In genomic region chr2:68417931-68418330, GRCh38 we compare ENCODE assay signal across 15 cellular contexts. TPM values are rescaled to one million over a fixed set of nuclear protein-coding genes. Genes with fewer than 3 reads are reported as not detected.
A peak's percentile ranks its signal among the peaks of the same experiment; 100 is the strongest.
DNase-seq lines count a peak whose midpoint lies in the region; ATAC-seq, FAIRE-seq and TF ChIP-seq lines count a peak whose summit lies in the region.
"Had no signal": no experiment of that assay in that cellular context is flagged by ENCODE, and none has a peak within 500 bp of the region (broad histone marks: within the 10 kb centered on the region; RNA-seq: fewer than 3 reads in every experiment).

No MANE protein-coding gene starts in this region.

- no peaks in the 10 kb centered on the region for H4K20me1 ChIP-seq in Karpas-422 (ENCODE audit: insufficient read depth, low read depth, low read length)

- peak overlapping the region; percentile 51 for H3K4me2 ChIP-seq in Karpas-422 (ENCODE audit: low read depth, low read length, poor library complexity, severe bottlenecking)

- FAIRE-seq in pancreas (lab: Jason Lieb, UNC), result no peak

- H3K27me3 ChIP-seq in Karpas-422 (ENCODE audit: low read length) (no peaks in the 10 kb centered on the region), subcutaneous abdominal adipose tissue (ENCODE audit: control insufficient read depth in 5 of 5, insufficient read depth in 4 of 5, low read length in 5 of 5) (no peaks in the 10 kb centered on the region), pancreas (no peaks in the 10 kb centered on the region)

- peaks cover 7% of the 10 kb centered on the region for H3K36me3 Mint-ChIP-seq in activated CD8-positive, alpha-beta memory T cell treated with anti-CD3 and anti-CD28 coated beads, Interleukin-2, amount 10 ng/mL, durations not matched to agents 7 days and 5 days
- H3K36me3 Mint-ChIP-seq in activated naive CD8-positive, alpha-beta T cell treated with anti-CD3 and anti-CD28 coated beads, Interleukin-2, amount 10 ng/mL, durations not matched to agents 7 days and 5 days, result peaks cover 2% of the 10 kb centered on the region

- H3K36me3 ChIP-seq in Karpas-422 (ENCODE audit: insufficient read depth, low read length), result no peaks in the 10 kb centered on the region
- no peaks in the 10 kb centered on the region for H3K36me3 ChIP-seq in subcutaneous abdominal adipose tissue (ENCODE audit: control insufficient read depth in 5 of 5, insufficient read depth in 5 of 5, low read length in 5 of 5)
- H3K36me3 ChIP-seq in pancreas, result no peaks in the 10 kb centered on the region

- 46 to 98% methylated on average over 1 of the region's 1 CpG for WGBS in pancreas, 2 donors

- peaks cover 79% of the 10 kb centered on the region for H3K4me1 ChIP-seq in Karpas-422 (ENCODE audit: low read length)
- peaks cover 2 to 50% (median 46%) of the 10 kb centered on the region in 5 donors for H3K4me1 ChIP-seq in subcutaneous abdominal adipose tissue (ENCODE audit: control insufficient read depth in 5 of 5, insufficient read depth in 5 of 5, low read length in 5 of 5)
- H3K4me1 ChIP-seq in pancreas, result no peaks in the 10 kb centered on the region

- H3K9me3 Mint-ChIP-seq in activated CD8-positive, alpha-beta memory T cell treated with anti-CD3 and anti-CD28 coated beads, Interleukin-2, amount 10 ng/mL, durations not matched to agents 7 days and 5 days (ENCODE audit: low read depth), result no peaks in the 10 kb centered on the region
- no peaks in the 10 kb centered on the region for H3K9me3 Mint-ChIP-seq in activated naive CD8-positive, alpha-beta T cell treated with anti-CD3 and anti-CD28 coated beads, Interleukin-2, amount 10 ng/mL, durations not matched to agents 7 days and 5 days

- POLR2A ChIA-PET in activated naive CD8-positive, alpha-beta T cell treated with anti-CD3 and anti-CD28 coated beads, Interleukin-2, amount 10 ng/mL, durations not matched to agents 7 days and 5 days (lab: Charles Lee), result no interaction called here

- CTCF ChIA-PET in activated CD8-positive, alpha-beta memory T cell treated with anti-CD3 and anti-CD28 coated beads, Interleukin-2, amount 10 ng/mL, durations not matched to agents 7 days and 5 days (lab: Charles Lee), result interaction anchor here (1.0 to 1.4 kb wide), 4 partner anchors 9 to 490 kb away, joined by 3 read pairs; no protein-coding TSS in a partner anchor

- no peaks in the 10 kb centered on the region for H3K79me2 ChIP-seq in Karpas-422 (ENCODE audit: low read length)

- no peaks in the 10 kb centered on the region for H3K27me3 Mint-ChIP-seq in activated CD8-positive, alpha-beta memory T cell treated with anti-CD3 and anti-CD28 coated beads, Interleukin-2, amount 10 ng/mL, durations not matched to agents 7 days and 5 days
- H3K27me3 Mint-ChIP-seq in activated naive CD8-positive, alpha-beta T cell treated with anti-CD3 and anti-CD28 coated beads, Interleukin-2, amount 10 ng/mL, durations not matched to agents 7 days and 5 days, result no peaks in the 10 kb centered on the region

- H3K4me3 ChIP-seq in Karpas-422 (ENCODE audit: low read length), result peak overlapping the region; percentile 1
- no peak overlapping the region for H3K4me3 ChIP-seq in subcutaneous abdominal adipose tissue (ENCODE audit: low read depth in 1 of 5, low read length in 5 of 5)
- no peak overlapping the region for H3K4me3 ChIP-seq in pancreas

- H3K9ac ChIP-seq in Karpas-422 (ENCODE audit: low read length) (peak overlapping the region; percentile 58), subcutaneous abdominal adipose tissue (ENCODE audit: low read length in 5 of 5) (peak overlapping the region in 2 of 5 donors; percentile 33 to 42)

- H3K9me2 ChIP-seq in Karpas-422 (replicated peaks; ENCODE audit: insufficient read depth, low read length), result no peaks in the 10 kb centered on the region

- H3K9me3 ChIP-seq in Karpas-422 (ENCODE audit: low read length) (no peaks in the 10 kb centered on the region), subcutaneous abdominal adipose tissue (ENCODE audit: control insufficient read depth in 5 of 5, low read length in 5 of 5) (no peaks in the 10 kb centered on the region), pancreas (no peaks in the 10 kb centered on the region)

- peak overlapping the region; percentile 69 for H3K27ac Mint-ChIP-seq in activated CD8-positive, alpha-beta memory T cell treated with anti-CD3 and anti-CD28 coated beads, Interleukin-2, amount 10 ng/mL, durations not matched to agents 7 days and 5 days
- no peak overlapping the region for H3K27ac Mint-ChIP-seq in activated naive CD8-positive, alpha-beta T cell treated with anti-CD3 and anti-CD28 coated beads, Interleukin-2, amount 10 ng/mL, durations not matched to agents 7 days and 5 days

- no peak overlapping the region for H3K4me3 Mint-ChIP-seq in activated CD8-positive, alpha-beta memory T cell treated with anti-CD3 and anti-CD28 coated beads, Interleukin-2, amount 10 ng/mL, durations not matched to agents 7 days and 5 days
- no peak overlapping the region for H3K4me3 Mint-ChIP-seq in activated naive CD8-positive, alpha-beta T cell treated with anti-CD3 and anti-CD28 coated beads, Interleukin-2, amount 10 ng/mL, durations not matched to agents 7 days and 5 days

- peaks cover 43% of the 10 kb centered on the region for H3K4me1 Mint-ChIP-seq in activated CD8-positive, alpha-beta memory T cell treated with anti-CD3 and anti-CD28 coated beads, Interleukin-2, amount 10 ng/mL, durations not matched to agents 7 days and 5 days
- H3K4me1 Mint-ChIP-seq in activated naive CD8-positive, alpha-beta T cell treated with anti-CD3 and anti-CD28 coated beads, Interleukin-2, amount 10 ng/mL, durations not matched to agents 7 days and 5 days, result peaks cover 5% of the 10 kb centered on the region

- peak overlapping the region; percentile 83 for H3K27ac ChIP-seq in Karpas-422 (ENCODE audit: low read length)
- peak overlapping the region; percentile 53 for H3K27ac ChIP-seq in subcutaneous abdominal adipose tissue (ENCODE audit: low read depth, low read length)
- H3K27ac ChIP-seq in pancreas, result no peak overlapping the region

- peak; percentile 73 for ATAC-seq in activated CD8-positive, alpha-beta memory T cell treated with anti-CD3 and anti-CD28 coated beads, Interleukin-2, amount 10 ng/mL, durations not matched to agents 7 days and 5 days
- ATAC-seq in activated naive CD8-positive, alpha-beta T cell treated with anti-CD3 and anti-CD28 coated beads, Interleukin-2, amount 10 ng/mL, durations not matched to agents 7 days and 5 days (ENCODE audit: low read depth), result peak; percentile 47
- no peak for ATAC-seq in pancreas

- H2AFZ ChIP-seq in Karpas-422 (ENCODE audit: low read length), result peak overlapping the region; percentile 84

- intact Hi-C loops in pancreas (cut with DNase I), result no loop called here
- intact Hi-C loops in posterior vena cava (cut with DNase I), result no loop called here

- TF ChIP-seq CTCF in pancreas (IDR thresholded peaks at IDR 0.05), result no peak

- no peak for DNase-seq in activated CD8-positive, alpha-beta memory T cell treated with anti-CD3 and anti-CD28 coated beads, Interleukin-2, amount 10 ng/mL, durations not matched to agents 7 days and 5 days
- DNase-seq in activated CD8-positive, alpha-beta memory T cell treated with anti-CD3 and anti-CD28 coated beads, Interleukin-2, amount 50 U/mL, for 48 hours, result no peak
- DNase-seq in Karpas-422, result peak; percentile 86
- DNase-seq in activated naive CD8-positive, alpha-beta T cell treated with anti-CD3 and anti-CD28 coated beads, Interleukin-2, amount 10 ng/mL, durations not matched to agents 7 days and 5 days, result no peak
- DNase-seq in pancreas, result no peak
- DNase-seq in iPS-NIHi11 (ENCODE audit: low spot score), result no peak
- DNase-seq in posterior vena cava (ENCODE audit: low spot score), result no peak
- DNase-seq: activated CD4-positive, CD25-positive, alpha-beta regulatory T cell; activated naive CD4-positive, alpha-beta T cell treated with anti-CD3 and anti-CD28 coated beads, Interleukin-2, amount 50 U/mL, for 16 hours; effector CD8-positive, alpha-beta T cell; HCEC 1CT; NCI-H1436 had no signal

RNA-seq across cellular contexts. Expression of gene FBXO48, which starts 49.2 kb away (rescaled TPM):
- 1 to 10 TPM; 3.3 to 3.4 TPM for total RNA-seq in activated CD8-positive, alpha-beta memory T cell treated with anti-CD3 and anti-CD28 coated beads, Interleukin-2, amount 10 ng/mL, durations not matched to agents 7 days and 5 days
- 0.61 and 1.7 TPM in 2 replicates for total RNA-seq in Karpas-422 (2014; rRNA removed; shearing (Covaris generic); ENCODE audit: low replicate concordance)
- 1 to 10 TPM; 4.0 to 4.3 TPM for total RNA-seq in activated naive CD8-positive, alpha-beta T cell treated with anti-CD3 and anti-CD28 coated beads, Interleukin-2, amount 10 ng/mL, durations not matched to agents 7 days and 5 days
- total RNA-seq in pancreas (1 to 10 TPM in 1 of 6 donors, under 1 TPM in 5; 0.46 to 1.1 (median 0.82) TPM), posterior vena cava (1 to 10 TPM in 1 of 2 donors, under 1 TPM in 1; 0.51 to 1.3 TPM)
- polyA plus RNA-seq in pancreas, result under 1 TPM; 0.53 to 0.56 TPM

RNA-seq across cellular contexts. Expression of gene APLF, which starts 49.5 kb away (rescaled TPM):
- 1 to 10 TPM; 3.0 to 3.3 TPM for total RNA-seq in activated CD8-positive, alpha-beta memory T cell treated with anti-CD3 and anti-CD28 coated beads, Interleukin-2, amount 10 ng/mL, durations not matched to agents 7 days and 5 days
- total RNA-seq in Karpas-422 (2014; rRNA removed; shearing (Covaris generic); ENCODE audit: low replicate concordance), result 2.5 and 5.3 TPM in 2 replicates
- total RNA-seq in activated naive CD8-positive, alpha-beta T cell treated with anti-CD3 and anti-CD28 coated beads, Interleukin-2, amount 10 ng/mL, durations not matched to agents 7 days and 5 days, result 1 to 10 TPM; 4.5 to 4.6 TPM
- 1 to 10 TPM; 1.4 to 4.2 (median 2.1) TPM for total RNA-seq in pancreas
- polyA plus RNA-seq in pancreas, result 1 to 10 TPM in 1 of 2 donors, under 1 TPM in 1; 0.85 to 1.1 TPM
- total RNA-seq in posterior vena cava, result 1 to 10 TPM; 6.3 to 9.2 TPM

RNA-seq across cellular contexts. Expression of gene PLEK, which starts 52.8 kb away (rescaled TPM):
- 10 to 100 TPM; 31.8 to 42.5 TPM for total RNA-seq in activated CD8-positive, alpha-beta memory T cell treated with anti-CD3 and anti-CD28 coated beads, Interleukin-2, amount 10 ng/mL, durations not matched to agents 7 days and 5 days
- 224 and 232 TPM in 2 replicates for total RNA-seq in Karpas-422 (2014; rRNA removed; shearing (Covaris generic); ENCODE audit: low replicate concordance)
- total RNA-seq in activated naive CD8-positive, alpha-beta T cell treated with anti-CD3 and anti-CD28 coated beads, Interleukin-2, amount 10 ng/mL, durations not matched to agents 7 days and 5 days, result 10 to 100 TPM; 23.4 to 28.8 TPM
- total RNA-seq in pancreas (1 to 10 TPM in 4 of 6 donors, under 1 TPM in 2; 0.28 to 8.0 (median 2.0) TPM), posterior vena cava (10 to 100 TPM; 10.8 to 22.7 TPM)
- polyA plus RNA-seq in pancreas, result 1 to 10 TPM; 1.0 to 2.1 TPM
- total RNA-seq: A673, myocyte had no signal

Comparison
In these comparisons a context has a peak if more than half of its experiments do, and no peak if none do; other contexts are left out.
1. ATAC-seq: peak in activated CD8-positive, alpha-beta memory T cell treated with anti-CD3 and anti-CD28 coated beads, Interleukin-2, amount 10 ng/mL, durations not matched to agents 7 days and 5 days (single experiment) and activated naive CD8-positive, alpha-beta T cell treated with anti-CD3 and anti-CD28 coated beads, Interleukin-2, amount 10 ng/mL, durations not matched to agents 7 days and 5 days (single experiment); none in pancreas (0 of 4).
2. H3K27ac ChIP-seq: peak in Karpas-422 (single experiment) and subcutaneous abdominal adipose tissue (single experiment); none in pancreas (0 of 4).